Comparison of ENCODE assay signal across 9 cellular contexts in the genomic region with DNA sequence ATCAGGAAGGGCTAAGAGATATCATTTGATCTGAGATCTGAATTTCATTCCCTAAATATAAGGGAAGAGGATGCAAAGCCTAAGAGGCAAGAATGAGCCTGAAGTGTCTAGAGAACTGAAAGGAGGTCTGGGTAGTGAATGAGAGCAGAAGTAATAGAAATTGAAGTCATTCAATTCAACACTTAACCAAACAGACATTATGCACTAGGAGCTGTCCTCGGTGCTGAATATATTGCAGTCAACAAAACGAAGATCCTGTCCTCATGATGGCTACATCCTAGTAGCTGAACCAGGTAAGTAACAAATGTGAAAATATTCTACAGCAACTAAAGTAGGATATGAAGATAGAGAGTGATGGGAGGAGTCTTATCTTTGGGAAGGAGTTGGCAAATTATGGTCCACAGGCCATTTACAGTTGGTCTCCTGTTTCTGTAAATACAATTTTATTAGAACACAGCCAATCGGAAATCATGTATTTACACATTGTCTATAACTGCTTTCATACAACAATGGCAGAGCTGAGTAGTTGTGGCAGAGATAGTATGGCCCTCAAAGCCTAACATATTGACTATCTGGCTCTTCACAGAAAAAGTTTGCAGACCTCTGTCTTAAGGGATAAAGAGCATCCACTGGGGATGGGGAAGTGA.
A peak's percentile ranks its signal among the peaks of the same experiment; 100 is the strongest.
DNase-seq lines count a peak whose midpoint lies in the region; ATAC-seq and TF ChIP-seq lines count a peak whose summit lies in the region.
"Had no signal": no experiment of that assay in that cellular context is flagged by ENCODE, and none has a peak within 500 bp of the region (broad histone marks: within the 10 kb centered on the region; RNA-seq: fewer than 3 reads in every experiment).

No MANE protein-coding gene starts in this region.

- WGBS in GM23248 (ENCODE audit: low coverage in 1 of 2, low lambda C conversion rate in 2 of 2, missing lambda C conversion rate in 2 of 2), 2 experiments = 26 to 28% methylated on average over 3 of the region's 3 CpGs

- no peak overlapping the region for H3K27ac Mint-ChIP-seq in CD8-positive, alpha-beta memory T cell

- 0 out of 2 replicates have a peak, but pooled peaks cover 3% of the 10 kb centered on the region for H3K9me2 ChIP-seq in GM23248 (ENCODE audit: insufficient read depth)

- in situ Hi-C loops in GM23248 (cut with MboI) = no loop called here

- no peak overlapping the region for H3K4me3 Mint-ChIP-seq in CD8-positive, alpha-beta memory T cell

- no peaks in the 10 kb centered on the region for H3K27me3 Mint-ChIP-seq in CD8-positive, alpha-beta memory T cell

- TF ChIP-seq POLR2A in NB4 (IDR thresholded peaks at IDR 0.05; ENCODE audit: extremely low read depth, insufficient read length) = no peak

- H4K20me1 ChIP-seq in GM23248 (ENCODE audit: insufficient read depth) = no peaks in the 10 kb centered on the region

- CTCF ChIA-PET in CD8-positive, alpha-beta memory T cell (lab: Charles Lee) = no interaction called here

- H3F3A ChIP-seq in GM23248 (ENCODE audit: insufficient read depth) = peaks cover 14% of the 10 kb centered on the region

- no peaks in the 10 kb centered on the region for H3K4me1 Mint-ChIP-seq in CD8-positive, alpha-beta memory T cell

- no peak overlapping the region for H3K27ac ChIP-seq in GM23248
- no peak overlapping the region for H3K27ac ChIP-seq in CD8-positive, alpha-beta memory T cell (ENCODE audit: low read depth, low read length)
- H3K27ac ChIP-seq: HL-60, right lobe of liver had no signal

- H3K4me1 ChIP-seq in GM23248 (ENCODE audit: insufficient read depth) = peaks cover 8% of the 10 kb centered on the region
- no peaks in the 10 kb centered on the region for H3K4me1 ChIP-seq in CD8-positive, alpha-beta memory T cell (ENCODE audit: insufficient read depth, low read length)
- H3K4me1 ChIP-seq: right lobe of liver had no signal

- DNase-seq in GM23248 (peak; percentile 72), NB4 (ENCODE audit: low read depth) (peak; percentile 49), choroid plexus epithelial cell (ENCODE audit: low read depth) (peak; percentile 47), mucosa of gallbladder (ENCODE audit: low spot score) (peak; percentile 59)
- no peak for DNase-seq in CD8-positive, alpha-beta memory T cell
- DNase-seq: right lobe of liver had no signal

- H3K27me3 ChIP-seq in GM23248 (replicated peaks; ENCODE audit: insufficient read depth) = no peaks in the 10 kb centered on the region
- no peaks in the 10 kb centered on the region for H3K27me3 ChIP-seq in CD8-positive, alpha-beta memory T cell (ENCODE audit: insufficient read depth, low read length, poor library complexity, severe bottlenecking)
- H3K27me3 ChIP-seq: right lobe of liver had no signal

- no peaks in the 10 kb centered on the region for H3K9me3 ChIP-seq in GM23248 (ENCODE audit: low read depth)
- no peaks in the 10 kb centered on the region for H3K9me3 ChIP-seq in CD8-positive, alpha-beta memory T cell (ENCODE audit: low read length)
- H3K9me3 ChIP-seq: right lobe of liver had no signal

- H3K36me3 Mint-ChIP-seq in CD8-positive, alpha-beta memory T cell = no peaks in the 10 kb centered on the region

- peaks cover 3 to 11% (median 8%) of the 10 kb centered on the region in 5 donors for H3K9me3 Mint-ChIP-seq in CD8-positive, alpha-beta memory T cell

- H3K4me2 ChIP-seq in GM23248 (ENCODE audit: unreplicated experiment) = no peak overlapping the region

- TF ChIP-seq CTCF in NB4 (IDR thresholded peaks at IDR 0.05; ENCODE audit: low read depth, low read length) (no peak), choroid plexus epithelial cell (conservative IDR thresholded peaks at IDR 0.05; ENCODE audit: low read depth, low read length) (no peak)

- POLR2A ChIA-PET in CD8-positive, alpha-beta memory T cell (lab: Charles Lee) = no interaction called here

- no peaks in the 10 kb centered on the region for H3K79me2 ChIP-seq in GM23248 (ENCODE audit: insufficient read depth)

- no peak overlapping the region for H2AFZ ChIP-seq in GM23248

- ATAC-seq in HG02885 (IDR thresholded peaks at IDR 0.05; ENCODE audit: poor library complexity, unreplicated experiment) (no peak), HG03280 (IDR thresholded peaks at IDR 0.05; ENCODE audit: unreplicated experiment) (no peak)

- H3K4me3 ChIP-seq in GM23248 = no peak overlapping the region
- H3K4me3 ChIP-seq in NB4 (ENCODE audit: low read depth, low read length) = no peak overlapping the region
- H3K4me3 ChIP-seq in choroid plexus epithelial cell (ENCODE audit: low read depth, low read length) = no peak overlapping the region
- H3K4me3 ChIP-seq in CD8-positive, alpha-beta memory T cell (ENCODE audit: low read length) = no peak overlapping the region
- H3K4me3 ChIP-seq: right lobe of liver had no signal

- H3K36me3 ChIP-seq in GM23248 (ENCODE audit: low read depth) = no peaks in the 10 kb centered on the region
- H3K36me3 ChIP-seq in CD8-positive, alpha-beta memory T cell (ENCODE audit: insufficient read depth, low read length) = no peaks in the 10 kb centered on the region
- H3K36me3 ChIP-seq: right lobe of liver had no signal

- H3K9ac ChIP-seq in GM23248 = no peak overlapping the region

Comparison
In these comparisons a context has a peak if more than half of its experiments do, and no peak if none do; other contexts are left out.
1. DNase-seq: peak in GM23248 (single experiment), NB4 (single experiment), choroid plexus epithelial cell (single experiment) and mucosa of gallbladder (single experiment); none in CD8-positive, alpha-beta memory T cell (0 of 5).